Comparison of ENCODE assay signal across 23 cellular contexts in the genomic region with DNA sequence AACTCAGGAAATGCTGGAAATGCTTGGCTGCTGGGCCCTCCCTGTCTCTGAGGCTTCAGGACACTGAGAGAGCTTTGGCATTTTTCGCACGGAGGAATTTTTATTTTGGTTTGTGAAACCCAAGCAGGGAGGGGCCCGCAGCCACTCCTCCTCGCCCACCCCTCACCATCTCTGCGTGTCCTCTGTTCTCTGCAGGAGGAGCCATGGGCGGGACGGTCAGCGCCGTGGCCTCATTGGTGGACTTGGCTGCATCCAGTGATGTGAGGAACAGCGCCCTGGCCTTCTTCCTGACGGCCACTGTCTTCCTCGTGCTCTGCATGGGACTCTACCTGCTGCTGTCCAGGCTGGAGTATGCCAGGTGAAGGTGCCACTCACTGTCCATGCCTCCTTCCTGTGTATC. TPM values are rescaled to one million over a fixed set of nuclear protein-coding genes. Genes with fewer than 3 reads are reported as not detected.
DNase-seq lines count a peak whose midpoint lies in the region; ATAC-seq and TF ChIP-seq lines count a peak whose summit lies in the region.
"Had no signal": no experiment of that assay in that cellular context is flagged by ENCODE, and none has a peak within 500 bp of the region (broad histone marks: within the 10 kb centered on the region; RNA-seq: fewer than 3 reads in every experiment).

No MANE protein-coding gene starts in this region.

- TF ChIP-seq CTCF in spleen (IDR thresholded peaks at IDR 0.05 in 8 of 11, conservative IDR thresholded peaks at IDR 0.05 in 3 of 11) (no peak), mesothelial cell of epicardium (IDR thresholded peaks at IDR 0.05; ENCODE audit: unreplicated experiment) (no peak)

- peaks cover 0 to 86% (median 17%) of the 10 kb centered on the region in 6 donors for H3K36me3 ChIP-seq in spleen
- H3K36me3 ChIP-seq: BE2C had no signal

- H3K4me3 ChIP-seq in spleen, result no peak overlapping the region
- H3K4me3 ChIP-seq: BLaER1, GM12878 had no signal

- H3K27me3 Mint-ChIP-seq in mesothelial cell of epicardium (ENCODE audit: low read depth), result no peaks in the 10 kb centered on the region
- H3K27me3 Mint-ChIP-seq: CD4-positive, alpha-beta memory T cell; CD4-positive, CD25-positive, alpha-beta regulatory T cell; CD8-positive, alpha-beta memory T cell had no signal

- no peak for ATAC-seq in GM19467 (IDR thresholded peaks at IDR 0.05; ENCODE audit: unreplicated experiment)
- ATAC-seq: GM12878 had no signal

- H3K27me3 ChIP-seq in spleen (replicated peaks in 1 of 7), result no peaks in the 10 kb centered on the region
- H3K27me3 ChIP-seq: BE2C, BLaER1 had no signal

- no peaks in the 10 kb centered on the region for H3K4me1 Mint-ChIP-seq in mesothelial cell of epicardium
- H3K4me1 Mint-ChIP-seq: CD4-positive, CD25-positive, alpha-beta regulatory T cell had no signal

- no peaks in the 10 kb centered on the region for H3K9me3 Mint-ChIP-seq in mesothelial cell of epicardium
- H3K9me3 Mint-ChIP-seq: CD4-positive, alpha-beta memory T cell; CD4-positive, CD25-positive, alpha-beta regulatory T cell; CD8-positive, alpha-beta memory T cell had no signal

- TF ChIP-seq POLR2A in spleen (IDR thresholded peaks at IDR 0.05), result no peak

- intact Hi-C loops in spleen (cut with DNase I; ENCODE audit: low total_unique reads), result no loop called here

- no peak overlapping the region for H3K27ac ChIP-seq in spleen
- H3K27ac ChIP-seq: BLaER1 had no signal

- H3K4me1 ChIP-seq in spleen, result peaks cover 0 to 35% (median 4%) of the 10 kb centered on the region in 6 donors
- H3K4me1 ChIP-seq: BLaER1 had no signal

- H3K9me3 ChIP-seq in spleen, result no peaks in the 10 kb centered on the region
- H3K9me3 ChIP-seq: BE2C, BLaER1 had no signal

- peaks cover 21% of the 10 kb centered on the region for H3K36me3 Mint-ChIP-seq in mesothelial cell of epicardium

- H3K4me3 Mint-ChIP-seq in mesothelial cell of epicardium, result no peak overlapping the region
- H3K4me3 Mint-ChIP-seq: CD14-positive monocyte; CD4-positive, alpha-beta memory T cell; CD4-positive, CD25-positive, alpha-beta regulatory T cell; CD8-positive, alpha-beta memory T cell had no signal

- no peak overlapping the region for H3K27ac Mint-ChIP-seq in mesothelial cell of epicardium
- H3K27ac Mint-ChIP-seq: CD4-positive, CD25-positive, alpha-beta regulatory T cell had no signal

- 83 to 93% (median 92%) methylated on average over 11 to 12 of the region's 12 CpGs for WGBS in spleen, 5 donors

- DNase-seq in dermis blood vessel endothelial cell (peak; percentile 34), spleen (peak; percentile 60), mesothelial cell of epicardium (ENCODE audit: low spot score in 2 of 2, unreplicated experiment in 2 of 2) (no peak)
- DNase-seq in activated CD4-positive, CD25-positive, alpha-beta regulatory T cell (lab: John Stamatoyannopoulos, UW), result no peak
- DNase-seq: 8988T; ACHN; BE2C; C1 segment of cervical spinal cord; CD4-positive, alpha-beta memory T cell; CD4-positive, CD25-positive, alpha-beta regulatory T cell; CD8-positive, alpha-beta memory T cell; COR-L47; DMS 273 treated with DMSO at 0.1 percent for 48 hours; DMS153; DMS53; DMS79; DND-41; EL; GDM1 had no signal

RNA-seq across cellular contexts. Expression of a gene that starts 36.8 kb away (rescaled TPM):
- total RNA-seq in dermis blood vessel endothelial cell (2.0 and 2.6 TPM in 2 replicates), spleen (10 to 100 TPM in 3 of 7 donors, 1 to 10 TPM in 4; 7.5 to 15.6 (median 9.3) TPM), mesothelial cell of epicardium (10.8 to 11.4 TPM (median 11.0 TPM) in 3 replicates)
- polyA plus RNA-seq in spleen, result 1 to 10 TPM; 3.3 to 7.7 (median 4.8) TPM

RNA-seq across cellular contexts. Expression of a gene that starts 40.8 kb away (rescaled TPM):
- total RNA-seq in dermis blood vessel endothelial cell, result under 0.01 and 0.19 TPM in 2 replicates
- 10 to 100 TPM in 5 of 7 donors, 1 to 10 TPM in 2; 8.4 to 19.9 (median 12.8) TPM for total RNA-seq in spleen
- polyA plus RNA-seq in spleen, result 1 to 10 TPM; 2.0 to 4.8 (median 3.3) TPM
- 2.5 to 2.9 TPM (median 2.9 TPM) in 3 replicates for total RNA-seq in mesothelial cell of epicardium

Comparison
In these comparisons a context has a peak if more than half of its experiments do, and no peak if none do; other contexts are left out.
1. DNase-seq: peak in dermis blood vessel endothelial cell (single experiment) and spleen (single experiment); none in activated CD4-positive, CD25-positive, alpha-beta regulatory T cell (0 of 4) and mesothelial cell of epicardium (0 of 2).